Comparison of ENCODE assay signal across 1 cellular context in the genomic region with DNA sequence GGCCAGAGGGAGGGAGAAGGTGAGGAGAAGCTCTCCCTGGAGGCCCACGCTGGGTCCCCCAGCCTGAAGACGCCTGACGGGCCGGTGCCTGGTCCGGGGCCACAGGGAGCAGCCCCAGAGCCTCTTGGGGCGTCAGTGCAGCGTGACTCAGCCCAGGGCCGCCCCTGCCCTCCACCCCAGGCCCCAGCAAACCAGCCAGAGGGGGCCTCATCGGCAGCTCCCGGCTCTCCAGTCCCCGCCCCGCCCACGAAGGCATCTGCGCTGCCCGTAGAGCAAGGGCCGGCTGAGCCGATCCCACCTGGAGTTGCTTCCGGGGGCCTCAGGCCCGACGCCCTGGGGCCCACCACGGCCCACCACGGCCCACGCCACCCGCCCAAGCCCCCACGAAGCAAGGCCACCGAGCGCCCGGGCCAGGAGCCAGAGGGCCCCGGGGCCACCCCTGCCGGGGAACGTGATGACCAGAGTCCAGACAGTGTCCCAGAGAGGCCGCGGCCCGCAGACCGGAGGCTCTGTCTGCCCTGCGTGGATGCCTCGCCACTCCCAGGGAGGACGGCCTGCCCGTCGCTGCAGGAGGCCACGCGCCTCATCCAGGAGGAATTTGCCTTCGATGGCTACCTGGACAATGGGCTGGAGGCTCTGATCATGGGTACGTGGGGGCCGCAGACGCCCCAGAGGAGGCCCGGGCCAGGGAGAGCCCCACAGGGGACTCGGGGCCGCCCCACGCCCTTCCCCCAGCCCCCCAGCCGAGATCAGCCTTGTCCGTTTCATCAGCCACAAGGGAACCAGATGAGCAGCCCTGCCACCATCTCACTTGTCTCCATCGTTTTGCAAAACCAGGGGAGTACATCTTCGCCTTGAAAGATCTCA.
TF ChIP-seq lines count a peak whose summit lies in the region.

No MANE protein-coding gene starts in this region.

TF ChIP-seq in H1, 55 proteins besides CTCF, POLR2A, EP300 and RAD21:
- TF ChIP-seq SRF (IDR thresholded peaks at IDR 0.05; ENCODE audit: low read depth, low read length) (no peak), BACH1 (IDR thresholded peaks at IDR 0.05; ENCODE audit: low read length) (no peak), RBBP5 (IDR thresholded peaks at IDR 0.05; ENCODE audit: borderline replicate concordance, low read depth, low read length) (no peak), CHD1 (IDR thresholded peaks at IDR 0.05; ENCODE audit: low read depth, low read length) (no peak), POLR2AphosphoS5 (IDR thresholded peaks at IDR 0.05; ENCODE audit: low read depth, low read length) (no peak), PHF8 (conservative IDR thresholded peaks at IDR 0.05; ENCODE audit: low read depth, low read length) (no peak), TAF7 (optimal IDR thresholded peaks at IDR 0.05; ENCODE audit: borderline replicate concordance, low read depth, low read length) (no peak), CTBP2 (IDR thresholded peaks at IDR 0.05; ENCODE audit: borderline replicate concordance, insufficient read depth, insufficient read length, low read length) (no peak), GTF2F1 (IDR thresholded peaks at IDR 0.05; ENCODE audit: borderline replicate concordance, low read depth, low read length) (no peak), TBP (IDR thresholded peaks at IDR 0.05; ENCODE audit: low read depth, low read length) (no peak), ZNF274 (IDR thresholded peaks at IDR 0.05; ENCODE audit: borderline replicate concordance, extremely low read depth, low read length) (no peak), HDAC6 (IDR thresholded peaks at IDR 0.05; ENCODE audit: low read depth, low read length) (no peak), SUZ12 (IDR thresholded peaks at IDR 0.05; ENCODE audit: low read length) (no peak), KDM1A (IDR thresholded peaks at IDR 0.05; ENCODE audit: borderline replicate concordance, low read length) (no peak), BCL11A (IDR thresholded peaks at IDR 0.05; ENCODE audit: low read depth in 2 of 2, low read length in 2 of 2) (no peak), SIN3A (conservative IDR thresholded peaks at IDR 0.05 in 1 of 2, IDR thresholded peaks at IDR 0.05 in 1 of 2; ENCODE audit: low read depth in 1 of 2, low read length in 2 of 2) (no peak), CEBPB (IDR thresholded peaks at IDR 0.05; ENCODE audit: low read depth, low read length) (no peak), SIX5 (IDR thresholded peaks at IDR 0.05; ENCODE audit: low read depth, low read length) (no peak), POU5F1 (IDR thresholded peaks at IDR 0.05; ENCODE audit: low read depth, low read length) (no peak)
- TF ChIP-seq, protein P1, sequence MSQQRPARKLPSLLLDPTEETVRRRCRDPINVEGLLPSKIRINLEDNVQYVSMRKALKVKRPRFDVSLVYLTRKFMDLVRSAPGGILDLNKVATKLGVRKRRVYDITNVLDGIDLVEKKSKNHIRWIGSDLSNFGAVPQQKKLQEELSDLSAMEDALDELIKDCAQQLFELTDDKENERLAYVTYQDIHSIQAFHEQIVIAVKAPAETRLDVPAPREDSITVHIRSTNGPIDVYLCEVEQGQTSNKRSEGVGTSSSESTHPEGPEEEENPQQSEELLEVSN (IDR thresholded peaks at IDR 0.05) = no peak
